In genomic region chr15:89893696-89894450, GRCh38 we compare ENCODE assay signal across 8 cellular contexts. TPM values are rescaled to one million over a fixed set of nuclear protein-coding genes. Genes with fewer than 3 reads are reported as not detected.
DNase-seq lines count a peak whose midpoint lies in the region; ATAC-seq and TF ChIP-seq lines count a peak whose summit lies in the region.

Gene AP3S2 (minus strand): TSS chr15:89893994. CDS start chr15:89893949, 45 bp downstream.

- H3K4me1 ChIP-seq in foreskin keratinocyte (no peaks in the 10 kb centered on the region), neuron (ENCODE audit: insufficient read depth, low read length) (peaks cover 7% of the 10 kb centered on the region), subcutaneous abdominal adipose tissue (ENCODE audit: control insufficient read depth in 5 of 5, insufficient read depth in 5 of 5, low read length in 5 of 5) (peaks cover 5 to 30% (median 17%) of the 10 kb centered on the region in 5 donors)

- H3K9me3 ChIP-seq in neuron (ENCODE audit: low read length): no peaks in the 10 kb centered on the region
- no peaks in the 10 kb centered on the region for H3K9me3 ChIP-seq in subcutaneous abdominal adipose tissue (ENCODE audit: control insufficient read depth in 5 of 5, low read length in 5 of 5)

- H3K4me3 ChIP-seq in neuron (ENCODE audit: low read length) (peak within 1 kb of the TSS; percentile 95), subcutaneous abdominal adipose tissue (ENCODE audit: low read depth in 1 of 5, low read length in 5 of 5) (peak within 1 kb of the TSS; percentile 84 to 93 (median 88))

- H2AFZ ChIP-seq in neuron (ENCODE audit: low read depth, low read length): peak within 1 kb of the TSS; percentile 82

- peak; percentile 92 for ATAC-seq in foreskin keratinocyte

- H3K27ac ChIP-seq in foreskin keratinocyte (peak within 1 kb of the TSS; percentile 87), subcutaneous abdominal adipose tissue (ENCODE audit: low read depth, low read length) (peak within 1 kb of the TSS; percentile 98)

- DNase-seq in ELF-1 (ENCODE audit: low read depth, low spot score) (peak; percentile 97), H4 (ENCODE audit: low spot score) (peak; percentile 88), LoVo (ENCODE audit: low spot score) (peak; percentile 97), SIG-M5 (lab: John Stamatoyannopoulos, UW) (peak; percentile 47), activated gamma-delta T cell treated with Interleukin-2 at 50 U/mL for 16 hours (peak; percentile 85), foreskin keratinocyte (peak; percentile 80 to 92)

- TF ChIP-seq CTCF in foreskin keratinocyte (conservative IDR thresholded peaks at IDR 0.05): no peak

- H3K27me3 ChIP-seq in foreskin keratinocyte (no peaks in the 10 kb centered on the region), neuron (ENCODE audit: insufficient read depth, low read length) (no peaks in the 10 kb centered on the region), subcutaneous abdominal adipose tissue (ENCODE audit: control insufficient read depth in 5 of 5, insufficient read depth in 4 of 5, low read length in 5 of 5) (no peaks in the 10 kb centered on the region)

- H3K36me3 ChIP-seq in neuron (ENCODE audit: insufficient read depth, low read length): peaks cover 5% of the 10 kb centered on the region
- H3K36me3 ChIP-seq in subcutaneous abdominal adipose tissue (ENCODE audit: control insufficient read depth in 5 of 5, insufficient read depth in 5 of 5, low read length in 5 of 5): peaks cover 0 to 1% (median under 1%) of the 10 kb centered on the region in 5 donors

- peak within 1 kb of the TSS; percentile 94 to 99 (median 96) for H3K9ac ChIP-seq in subcutaneous abdominal adipose tissue (ENCODE audit: low read length in 5 of 5)

RNA-seq across cellular contexts. Expression of gene AP3S2, which starts in this region (rescaled TPM):
- total RNA-seq in H4 (2014; rRNA removed; shearing (Covaris generic)): 60.9 and 81.4 TPM in 2 replicates
- 25.8 and 40.3 TPM in 2 replicates for total RNA-seq in foreskin keratinocyte
- 11.8 and 12.0 TPM in 2 replicates for polyA plus RNA-seq in foreskin keratinocyte

Comparison
In these comparisons a context has a peak if more than half of its experiments do, and no peak if none do; other contexts are left out.
1. Peak in every context shown above with its lines: DNase-seq, ATAC-seq, H3K4me3 ChIP-seq and H3K27ac ChIP-seq.
2. DNase-seq: peak in every context shown above with its lines; median percentile 97 in ELF-1; 97 in LoVo; 88 in H4; 86 in foreskin keratinocyte; 85 in activated gamma-delta T cell treated with Interleukin-2 at 50 U/mL for 16 hours; 47 in SIG-M5.